In the genomic region with DNA sequence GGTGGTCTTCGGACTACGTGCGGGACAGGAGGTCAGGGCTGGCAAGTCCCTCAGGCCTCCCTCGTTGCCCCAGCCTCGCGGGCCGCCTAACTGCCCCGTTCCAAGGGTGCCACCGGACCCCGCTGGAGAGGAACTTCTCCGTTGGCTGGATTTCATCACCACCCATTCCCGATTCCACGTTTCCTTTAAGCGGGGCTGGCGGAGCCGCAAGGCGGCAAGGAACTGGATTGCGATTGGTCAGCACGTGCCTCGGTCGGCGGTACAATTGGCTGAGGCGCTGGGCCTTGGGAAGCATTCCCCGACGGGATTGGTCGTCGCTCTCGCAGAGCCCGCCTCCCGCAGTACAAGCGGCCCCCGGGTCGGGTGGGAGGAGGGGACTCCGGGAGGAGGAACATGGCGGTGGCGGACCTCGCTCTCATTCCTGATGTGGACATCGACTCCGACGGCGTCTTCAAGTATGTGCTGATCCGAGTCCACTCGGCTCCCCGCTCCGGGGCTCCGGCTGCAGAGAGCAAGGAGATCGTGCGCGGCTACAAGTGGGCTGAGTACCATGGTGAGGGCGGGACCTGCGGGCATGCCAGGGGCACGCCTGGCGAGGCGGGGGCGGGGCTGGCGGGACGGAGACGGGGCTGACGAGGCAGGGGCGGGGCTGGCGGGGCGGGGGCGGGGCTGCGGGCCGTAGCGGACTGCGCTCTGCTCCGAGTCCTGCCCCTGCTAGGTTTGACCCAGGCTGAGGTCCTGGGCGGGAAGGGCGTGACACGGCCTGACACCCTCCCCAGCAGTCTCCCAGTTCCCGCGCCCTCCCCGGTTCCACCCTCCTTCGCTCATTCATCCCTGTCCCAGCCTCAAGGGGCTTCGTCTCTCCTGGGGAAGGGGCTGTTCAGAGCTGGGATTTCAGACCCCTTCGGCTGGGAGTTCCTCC, we compare ENCODE assay signal across 8 cellular contexts. TPM values are rescaled to one million over a fixed set of nuclear protein-coding genes. Genes with fewer than 3 reads are reported as not detected.
DNase-seq lines count a peak whose midpoint lies in the region; ATAC-seq lines count a peak whose summit lies in the region.

Gene PHPT1, plus strand, starts transcription at position 372 of the 922 bp plus-strand sequence. Its CDS starts 22 bp downstream, at position 394.

- peak within 1 kb of the TSS; percentile 92 for H3K9ac ChIP-seq in rectal smooth muscle tissue (ENCODE audit: low read length)

- intact Hi-C loops in aorta (cut with DNase I) = loop anchor here (2.0 to 10.0 kb wide), 3 partner anchors 38 to 146 kb away; partner anchors contain the start of genes TRAF2 (in 2 of the 2), CLIC3 (in 1 of the 2) and PAXX (in 1 of the 2)

- DNase-seq in NCI-H2081 (lab: John Stamatoyannopoulos, UW) (peak; percentile 98 to 99), T1000 (lab: John Stamatoyannopoulos, UW) (peak; percentile 95), astrocyte of the hippocampus (ENCODE audit: low read depth, low spot score) (peak; percentile 100), hepatic stellate cell (ENCODE audit: low spot score) (peak; percentile 100), aorta (peak; percentile 99)

- no peaks in the 10 kb centered on the region for H3K9me3 ChIP-seq in aorta (ENCODE audit: control insufficient read depth, low read length)

- peak; percentile 58 for ATAC-seq in GM18508 (IDR thresholded peaks at IDR 0.05; ENCODE audit: insufficient read depth, unreplicated experiment)
- peak; percentile 61 for ATAC-seq in HG03025 (IDR thresholded peaks at IDR 0.05; ENCODE audit: low FRiP score, unreplicated experiment)
- ATAC-seq in aorta (ENCODE audit: low FRiP score) = peak; percentile 95

- peaks cover 7% of the 10 kb centered on the region for H3K36me3 ChIP-seq in rectal smooth muscle tissue (ENCODE audit: control insufficient read depth, insufficient read depth, low read length)
- no peaks in the 10 kb centered on the region for H3K36me3 ChIP-seq in aorta (ENCODE audit: control insufficient read depth in 1 of 2, insufficient read depth in 2 of 2, low read length in 1 of 2)

- WGBS in aorta, 2 donors = 0 to 1% methylated on average over 62 to 77 of the region's 77 CpGs

- H3K4me1 ChIP-seq in rectal smooth muscle tissue (ENCODE audit: control insufficient read depth, insufficient read depth, low read length) (peaks cover 14% of the 10 kb centered on the region), aorta (ENCODE audit: control insufficient read depth in 1 of 2, insufficient read depth in 2 of 2, low read length in 2 of 2) (no peaks in the 10 kb centered on the region)

- H3K4me3 ChIP-seq in rectal smooth muscle tissue (ENCODE audit: low read length) = peak within 1 kb of the TSS; percentile 95
- H3K4me3 ChIP-seq in aorta (ENCODE audit: low read length in 2 of 2) = peak within 1 kb of the TSS; percentile 52 to 83

- H3K27ac ChIP-seq in rectal smooth muscle tissue (ENCODE audit: low read depth, low read length) (peak within 1 kb of the TSS; percentile 85), aorta (ENCODE audit: low read depth in 1 of 2, low read length in 2 of 2) (peak within 1 kb of the TSS in 1 of 2 donors; percentile 88)

- peaks cover 15% of the 10 kb centered on the region for H3K27me3 ChIP-seq in rectal smooth muscle tissue (ENCODE audit: control insufficient read depth, insufficient read depth, low read length)
- no peaks in the 10 kb centered on the region for H3K27me3 ChIP-seq in aorta (ENCODE audit: control insufficient read depth in 1 of 2, insufficient read depth in 2 of 2, low read length in 1 of 2)

RNA-seq across cellular contexts. Expression of gene PHPT1, which starts in this region (rescaled TPM):
- total RNA-seq in aorta = 10 to 100 TPM; 65.6 to 84.1 TPM
- polyA plus RNA-seq in aorta = 100 to 1,000 TPM; 129 to 165 TPM
